8 cellular contexts compared by ENCODE assay signal in the genomic region with DNA sequence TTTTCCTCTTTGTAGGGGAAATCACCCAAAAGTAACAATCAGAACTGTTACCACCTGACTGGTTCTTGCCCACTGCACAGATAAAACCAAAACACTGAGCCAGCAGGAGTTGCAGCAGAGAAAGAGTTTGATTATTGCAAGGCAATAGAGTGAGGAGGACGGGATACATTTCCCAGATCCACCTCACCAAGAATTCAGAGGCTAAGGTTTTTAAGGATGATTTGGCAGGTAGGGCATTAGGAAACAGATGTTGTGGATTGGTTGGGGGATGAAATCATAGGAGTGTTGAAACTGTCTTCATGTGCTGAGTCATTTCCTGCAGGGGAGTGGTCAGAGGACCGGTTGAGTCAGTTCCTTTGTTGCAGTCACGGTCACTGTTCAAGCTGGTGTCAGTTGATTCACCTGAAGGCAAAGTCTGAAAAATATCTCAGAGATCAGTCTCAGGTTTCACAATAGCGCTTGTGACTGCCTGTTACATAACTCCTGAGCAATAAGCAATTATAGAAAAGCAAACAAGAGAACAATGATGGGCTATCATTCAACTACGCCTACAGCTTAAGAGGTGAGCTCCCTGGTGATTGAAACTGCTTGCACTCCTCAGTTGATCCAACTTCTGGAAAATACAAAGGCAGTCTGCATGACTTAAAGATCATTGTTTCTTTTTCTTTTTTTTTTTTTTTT. TPM values are rescaled to one million over a fixed set of nuclear protein-coding genes. Genes with fewer than 3 reads are reported as not detected.
DNase-seq lines count a peak whose midpoint lies in the region; ATAC-seq and TF ChIP-seq lines count a peak whose summit lies in the region.

No MANE protein-coding gene starts in this region.

- H2AK5ac ChIP-seq in trophoblast cell (ENCODE audit: low read length), result no peak overlapping the region

- no CpG with 5 or more reads among the region's 5 CpGs for WGBS in trophoblast cell (ENCODE audit: extremely low coverage, insufficient coverage, insufficient read length)

- H3K18ac ChIP-seq in trophoblast cell (ENCODE audit: low read length), result no peak overlapping the region

- TF ChIP-seq CTCF in C4-2B (conservative IDR thresholded peaks at IDR 0.05) (no peak), fibroblast of lung (conservative IDR thresholded peaks at IDR 0.05 in 1 of 2, IDR thresholded peaks at IDR 0.05 in 1 of 2; ENCODE audit: low read depth in 1 of 2, low read length in 2 of 2) (no peak), BE2C (IDR thresholded peaks at IDR 0.05; ENCODE audit: low read depth, low read length) (no peak)

- no peak overlapping the region for H2BK12ac ChIP-seq in trophoblast cell (ENCODE audit: low read length)

- peaks cover 2% of the 10 kb centered on the region for H3K4me1 ChIP-seq in fibroblast of lung (ENCODE audit: control insufficient read depth, extremely low read depth, insufficient read depth, low read length)
- peaks cover 0 to 2% of the 10 kb centered on the region in 2 experiments for H3K4me1 ChIP-seq in trophoblast cell (ENCODE audit: control insufficient read depth in 1 of 2, insufficient read depth in 2 of 2, low read length in 2 of 2)
- no peaks in the 10 kb centered on the region for H3K4me1 ChIP-seq in BE2C

- DNase-seq in NCI-H345 (lab: John Stamatoyannopoulos, UW), result peak; percentile 99
- peak; percentile 59 to 74 for DNase-seq in activated CD4-positive, alpha-beta T cell treated with anti-CD3 and anti-CD28 coated beads, Interleukin-2, amount 50 U/mL, for 48 hours
- DNase-seq in fibroblast of lung (ENCODE audit: low read depth in 2 of 2), result peak; percentile 91 to 99
- peak; percentile 96 to 99 for DNase-seq in trophoblast cell
- no peak for DNase-seq in BE2C

- no peak overlapping the region for H4K91ac ChIP-seq in trophoblast cell (ENCODE audit: low read depth, low read length)

- no peak overlapping the region for H4K8ac ChIP-seq in trophoblast cell (ENCODE audit: low read depth, low read length)

- no peak overlapping the region for H3K14ac ChIP-seq in trophoblast cell (ENCODE audit: low read length)

- H3K36me3 ChIP-seq in fibroblast of lung (ENCODE audit: control insufficient read depth, insufficient read depth, low read length) (no peaks in the 10 kb centered on the region), trophoblast cell (ENCODE audit: control insufficient read depth in 1 of 2, insufficient read depth in 2 of 2, low read length in 2 of 2) (no peaks in the 10 kb centered on the region), BE2C (no peaks in the 10 kb centered on the region)

- peaks cover 2% of the 10 kb centered on the region for H3K79me1 ChIP-seq in trophoblast cell (ENCODE audit: low read length)

- H3K23ac ChIP-seq in trophoblast cell (ENCODE audit: low read length), result no peak overlapping the region

- H4K20me1 ChIP-seq in fibroblast of lung (ENCODE audit: control insufficient read depth, extremely low read depth, insufficient read depth, low read length), result no peaks in the 10 kb centered on the region

- H3K4me2 ChIP-seq in fibroblast of lung (ENCODE audit: extremely low read depth, insufficient read depth, low read length) (no peak overlapping the region), trophoblast cell (ENCODE audit: low read length) (no peak overlapping the region)

- no peaks in the 10 kb centered on the region for H3K79me2 ChIP-seq in fibroblast of lung (ENCODE audit: control insufficient read depth, insufficient read depth, low read length)
- no peaks in the 10 kb centered on the region for H3K79me2 ChIP-seq in trophoblast cell (ENCODE audit: control insufficient read depth, insufficient read depth, low read length, poor library complexity)

- H2BK120ac ChIP-seq in trophoblast cell (ENCODE audit: insufficient read depth, low read length, poor library complexity), result no peak overlapping the region

- no peak overlapping the region for H4K12ac ChIP-seq in trophoblast cell (ENCODE audit: low read depth, low read length)

- H3K4ac ChIP-seq in trophoblast cell (ENCODE audit: low read depth, low read length), result no peak overlapping the region

- H3K27ac ChIP-seq in C4-2B (peak overlapping the region; percentile 95), fibroblast of lung (ENCODE audit: insufficient read depth, low read length) (peak overlapping the region; percentile 40), trophoblast cell (ENCODE audit: low read depth, low read length) (peak overlapping the region; percentile 54)

- peak; percentile 78 for ATAC-seq in GM19328 (IDR thresholded peaks at IDR 0.05; ENCODE audit: unreplicated experiment)
- ATAC-seq in HG03432 (IDR thresholded peaks at IDR 0.05; ENCODE audit: unreplicated experiment), result peak; percentile 86

- H2AFZ ChIP-seq in fibroblast of lung (ENCODE audit: low read length) (no peak overlapping the region), trophoblast cell (ENCODE audit: insufficient read depth, low read length, poor library complexity) (no peak overlapping the region)

- H2BK5ac ChIP-seq in trophoblast cell (ENCODE audit: low read depth, low read length, poor library complexity), result peak overlapping the region; percentile 49

- no peaks in the 10 kb centered on the region for H3K27me3 ChIP-seq in fibroblast of lung (ENCODE audit: control insufficient read depth, insufficient read depth, low read length)
- H3K27me3 ChIP-seq in trophoblast cell (ENCODE audit: insufficient read depth, low read length), result no peaks in the 10 kb centered on the region
- no peaks in the 10 kb centered on the region for H3K27me3 ChIP-seq in BE2C

- H3K9ac ChIP-seq in fibroblast of lung (ENCODE audit: insufficient read depth, low read length) (no peak overlapping the region), trophoblast cell (ENCODE audit: low read length) (no peak overlapping the region)

- H3K4me3 ChIP-seq in fibroblast of lung (replicated peaks in 1 of 4; ENCODE audit: control extremely low read depth in 1 of 4, insufficient read depth in 1 of 4, low read depth in 3 of 4, low read length in 4 of 4) (no peak overlapping the region), trophoblast cell (ENCODE audit: low read depth, low read length) (no peak overlapping the region), BE2C (ENCODE audit: low read depth, low read length) (no peak overlapping the region)

- H3K9me3 ChIP-seq in fibroblast of lung (ENCODE audit: control insufficient read depth, insufficient read depth, low read depth, low read length), result no peaks in the 10 kb centered on the region
- H3K9me3 ChIP-seq in trophoblast cell (ENCODE audit: insufficient read depth, low read depth, low read length), result peaks cover 2% of the 10 kb centered on the region
- no peaks in the 10 kb centered on the region for H3K9me3 ChIP-seq in BE2C

RNA-seq across cellular contexts. Expression of gene AMN1, which starts 20.3 kb away (rescaled TPM):
- 4.9 and 9.1 TPM in 2 replicates for total RNA-seq in fibroblast of lung
- 6.8 and 10.4 TPM in 2 replicates for polyA plus RNA-seq in fibroblast of lung
- 3.4 and 5.4 TPM in 2 replicates for polyA plus RNA-seq in fibroblast of lung (2012)
- not detected in 2 replicates for polyA minus RNA-seq in fibroblast of lung (ENCODE audit: low replicate concordance)
- polyA plus RNA-seq in trophoblast cell (2013), result 5.4 and 6.1 TPM in 2 replicates
- 9.0 TPM for polyA plus RNA-seq in BE2C (2012; ENCODE audit: insufficient read depth, insufficient read length, low read depth)

Comparison
In these comparisons a context has a peak if more than half of its experiments do, and no peak if none do; other contexts are left out.
1. H3K27ac ChIP-seq: peak in every context shown above with its lines; median percentile 95 in C4-2B; 54 in trophoblast cell; 40 in fibroblast of lung.